8 cellular contexts compared by ENCODE assay signal in the genomic region with DNA sequence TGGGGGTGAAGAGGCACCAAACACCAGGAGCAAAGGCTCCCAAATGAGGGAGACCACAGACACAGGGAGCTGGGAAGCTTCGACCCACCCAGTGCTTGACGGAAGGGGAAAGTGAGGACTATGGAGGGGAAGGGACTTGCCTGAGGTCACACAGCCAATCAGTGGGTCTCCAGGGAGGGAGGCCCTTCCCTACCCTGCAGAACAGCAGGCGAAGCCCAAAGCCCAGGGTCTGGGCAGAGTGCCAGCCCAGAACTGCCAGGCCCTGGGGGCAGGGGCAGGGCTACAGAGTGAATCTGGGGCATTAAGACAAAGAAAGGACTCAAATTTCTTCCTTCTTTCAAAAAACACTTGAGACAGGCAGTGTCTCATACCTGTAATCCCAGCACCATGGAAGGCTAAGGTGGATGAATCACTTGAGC. TPM values are rescaled to one million over a fixed set of nuclear protein-coding genes. Genes with fewer than 3 reads are reported as not detected.
A peak's percentile ranks its signal among the peaks of the same experiment; 100 is the strongest.
DNase-seq lines count a peak whose midpoint lies in the region; ATAC-seq, FAIRE-seq and TF ChIP-seq lines count a peak whose summit lies in the region.

No MANE protein-coding gene starts in this region.

- no peaks in the 10 kb centered on the region for H3K27me3 Mint-ChIP-seq in stimulated activated naive CD8-positive, alpha-beta T cell treated with anti-CD3 and anti-CD28 coated beads, Interleukin-15, Interleukin-2, amounts not matched to agents 100 ng/mL and 50 ng/mL, for 24 hours

- no peak for FAIRE-seq in kidney (lab: Jason Lieb, UNC)

- H3K27ac Mint-ChIP-seq in stimulated activated naive CD8-positive, alpha-beta T cell treated with anti-CD3 and anti-CD28 coated beads, Interleukin-15, Interleukin-2, amounts not matched to agents 100 ng/mL and 50 ng/mL, for 24 hours: peak overlapping the region; percentile 61

- ATAC-seq in stimulated activated naive CD8-positive, alpha-beta T cell treated with anti-CD3 and anti-CD28 coated beads, Interleukin-15, Interleukin-2, amounts not matched to agents 100 U/mL and 50 U/mL, for 24 hours: no peak
- no peak for ATAC-seq in HG02852 (IDR thresholded peaks at IDR 0.05; ENCODE audit: unreplicated experiment)

- no peak overlapping the region for H3K4me3 ChIP-seq in kidney (ENCODE audit: low read length in 2 of 2)

- peaks cover 96% of the 10 kb centered on the region for H3K4me1 Mint-ChIP-seq in stimulated activated naive CD8-positive, alpha-beta T cell treated with anti-CD3 and anti-CD28 coated beads, Interleukin-15, Interleukin-2, amounts not matched to agents 100 ng/mL and 50 ng/mL, for 24 hours (ENCODE audit: low read depth)

- H3K27ac ChIP-seq in kidney (ENCODE audit: low read depth in 2 of 2, low read length in 2 of 2): peak overlapping the region; percentile 82 to 86

- no peaks in the 10 kb centered on the region for H3K9me3 Mint-ChIP-seq in stimulated activated naive CD8-positive, alpha-beta T cell treated with anti-CD3 and anti-CD28 coated beads, Interleukin-15, Interleukin-2, amounts not matched to agents 100 ng/mL and 50 ng/mL, for 24 hours

- H3K9ac ChIP-seq in kidney (ENCODE audit: low read length in 2 of 2): peak overlapping the region in 1 of 2 donors; percentile 70

- peak overlapping the region; percentile 85 for H3K4me3 Mint-ChIP-seq in stimulated activated naive CD8-positive, alpha-beta T cell treated with anti-CD3 and anti-CD28 coated beads, Interleukin-15, Interleukin-2, amounts not matched to agents 100 ng/mL and 50 ng/mL, for 24 hours

- H3K36me3 ChIP-seq in kidney (ENCODE audit: control insufficient read depth in 1 of 2, insufficient read depth in 2 of 2, low read length in 2 of 2): no peaks in the 10 kb centered on the region

- H3K9me3 ChIP-seq in kidney (ENCODE audit: control insufficient read depth in 1 of 2, low read length in 2 of 2): no peaks in the 10 kb centered on the region

- peaks cover 66 to 68% of the 10 kb centered on the region in 2 donors for H3K4me1 ChIP-seq in kidney (ENCODE audit: control insufficient read depth in 1 of 2, insufficient read depth in 1 of 2, low read depth in 1 of 2, low read length in 2 of 2)

- intact Hi-C loops in kidney (cut with DNase I): no loop called here

- peaks cover 27% of the 10 kb centered on the region for H3K36me3 Mint-ChIP-seq in stimulated activated naive CD8-positive, alpha-beta T cell treated with anti-CD3 and anti-CD28 coated beads, Interleukin-15, Interleukin-2, amounts not matched to agents 100 ng/mL and 50 ng/mL, for 24 hours (ENCODE audit: low read depth)

- DNase-seq in stimulated activated naive CD8-positive, alpha-beta T cell treated with anti-CD3 and anti-CD28 coated beads, Interleukin-15, Interleukin-2, amounts not matched to agents 100 U/mL and 50 U/mL, for 24 hours: no peak
- DNase-seq in T1000 (lab: John Stamatoyannopoulos, UW) (peak; percentile 51), kidney (no peak), dedifferentiated amniotic fluid mesenchymal stem cell (ENCODE audit: extremely low spot score) (no peak), cortex of kidney (lab: John Stamatoyannopoulos, UW) (no peak)
- DNase-seq in activated effector memory CD4-positive, alpha-beta T cell treated with Interleukin-2 at 50 U/mL for 16 hours: no peak

- TF ChIP-seq CTCF in kidney (IDR thresholded peaks at IDR 0.05; ENCODE audit: borderline replicate concordance, extremely low read depth, insufficient read depth): no peak

RNA-seq across cellular contexts. Expression of a gene that starts 45.5 kb away (rescaled TPM):
- total RNA-seq in kidney: 128 TPM
- polyA plus RNA-seq in kidney (ENCODE audit: insufficient read depth, low read depth, low replicate concordance): 30.8 TPM
